Comparison of ENCODE assay signal across 1 cellular context in genomic region chr13:43238341-43239083, GRCh38.
TF ChIP-seq lines count a peak whose summit lies in the region.

No MANE protein-coding gene starts in this region.

TF ChIP-seq in IMR-90, 13 proteins besides CTCF, POLR2A, EP300 and RAD21 (continued from another document):
- TF ChIP-seq BHLHE40 (IDR thresholded peaks at IDR 0.05; ENCODE audit: low read depth, low read length) (no peak), SMC3 (IDR thresholded peaks at IDR 0.05; ENCODE audit: low read depth, low read length) (no peak), MXI1 (IDR thresholded peaks at IDR 0.05; ENCODE audit: borderline replicate concordance, low read depth, low read length) (no peak), FOS (IDR thresholded peaks at IDR 0.05; ENCODE audit: low read depth, low read length) (no peak), NFE2L2 (IDR thresholded peaks at IDR 0.05; ENCODE audit: low read depth, low read length) (no peak), CHD1 (IDR thresholded peaks at IDR 0.05; ENCODE audit: low read depth, low read length) (no peak), RCOR1 (IDR thresholded peaks at IDR 0.05; ENCODE audit: insufficient replicate concordance, low read length) (no peak), CEBPB (IDR thresholded peaks at IDR 0.05; ENCODE audit: low read depth, low read length) (no peak), RFX5 (IDR thresholded peaks at IDR 0.05; ENCODE audit: low read depth, low read length) (no peak), USF2 (IDR thresholded peaks at IDR 0.05; ENCODE audit: low read depth, low read length) (no peak)
